Comparison of ENCODE assay signal across 8 cellular contexts in genomic region chr19:14472202-14472961, GRCh38. TPM values are rescaled to one million over a fixed set of nuclear protein-coding genes. Genes with fewer than 3 reads are reported as not detected.
DNase-seq lines count a peak whose midpoint lies in the region; ATAC-seq and TF ChIP-seq lines count a peak whose summit lies in the region.

No MANE protein-coding gene starts in this region.

- peaks cover 33% of the 10 kb centered on the region for H3K27me3 Mint-ChIP-seq in endothelial cell (ENCODE audit: unreplicated experiment)

- H3K4me3 Mint-ChIP-seq in endothelial cell (ENCODE audit: unreplicated experiment): no peak overlapping the region

- TF ChIP-seq CTCF in endothelial cell (IDR thresholded peaks at IDR 0.05; ENCODE audit: unreplicated experiment): peak; percentile 98

- H3K36me3 Mint-ChIP-seq in endothelial cell (ENCODE audit: low read depth, unreplicated experiment): peaks cover 17% of the 10 kb centered on the region

- DNase-seq in NCI-H2107 (lab: John Stamatoyannopoulos, UW) (peak; percentile 64), NCI-H2107 treated with DMSO at 0.1 percent for 48 hours (lab: John Stamatoyannopoulos, UW; ENCODE audit: unreplicated experiment) (no peak), NCI-H69 (lab: John Stamatoyannopoulos, UW) (peak; percentile 88), endothelial cell (ENCODE audit: low spot score) (peak; percentile 87), myocyte (ENCODE audit: low read depth) (peak; percentile 38)
- peak; percentile 60 to 97 (median 96) for DNase-seq in activated CD8-positive, alpha-beta memory T cell treated with anti-CD3 and anti-CD28 coated beads for 48 hours (ENCODE audit: low read depth in 2 of 3, low spot score in 2 of 3)
- DNase-seq in stimulated activated CD8-positive, alpha-beta memory T cell treated with anti-CD3 and anti-CD28 coated beads, Interleukin-7, amount 100 ng/mL, for 4 hours (ENCODE audit: low read depth in 2 of 2): peak; percentile 78 to 79

- H3K9me3 Mint-ChIP-seq in endothelial cell (ENCODE audit: unreplicated experiment): no peaks in the 10 kb centered on the region

- peaks cover 13% of the 10 kb centered on the region for H3K4me1 Mint-ChIP-seq in endothelial cell (ENCODE audit: unreplicated experiment)

- H3K27ac Mint-ChIP-seq in endothelial cell (ENCODE audit: unreplicated experiment): no peak overlapping the region

- ATAC-seq in GM21717 (IDR thresholded peaks at IDR 0.05; ENCODE audit: unreplicated experiment): no peak

RNA-seq across cellular contexts. Expression of gene PTGER1, which starts 2.8 kb away (rescaled TPM):
- total RNA-seq in endothelial cell (ENCODE audit: unreplicated experiment): 0.31 TPM
- not detected in 2 replicates for total RNA-seq in myocyte
- 0.05 TPM for polyA plus RNA-seq in myocyte (2012)

RNA-seq across cellular contexts. Expression of gene GIPC1, which starts 23.5 kb away (rescaled TPM):
- total RNA-seq in endothelial cell (ENCODE audit: unreplicated experiment): 106 TPM
- 129 and 141 TPM in 2 replicates for total RNA-seq in myocyte
- 154 TPM for polyA plus RNA-seq in myocyte (2012)

RNA-seq across cellular contexts. Expression of gene PKN1, which starts 39.3 kb away (rescaled TPM):
- 207 TPM for total RNA-seq in endothelial cell (ENCODE audit: unreplicated experiment)
- 91.8 and 94.9 TPM in 2 replicates for total RNA-seq in myocyte
- 124 TPM for polyA plus RNA-seq in myocyte (2012)

RNA-seq across cellular contexts. Expression of gene DNAJB1, which starts 45.8 kb away (rescaled TPM):
- 45.7 TPM for total RNA-seq in endothelial cell (ENCODE audit: unreplicated experiment)
- 53.2 and 61.1 TPM in 2 replicates for total RNA-seq in myocyte
- 87.6 TPM for polyA plus RNA-seq in myocyte (2012)

RNA-seq across cellular contexts. Expression of gene DDX39A, which starts 53.2 kb away (rescaled TPM):
- total RNA-seq in endothelial cell (ENCODE audit: unreplicated experiment): 81.1 TPM
- total RNA-seq in myocyte: 63.4 and 73.0 TPM in 2 replicates
- 56.0 TPM for polyA plus RNA-seq in myocyte (2012)
